1 cellular context compared by ENCODE assay signal in the genomic region with DNA sequence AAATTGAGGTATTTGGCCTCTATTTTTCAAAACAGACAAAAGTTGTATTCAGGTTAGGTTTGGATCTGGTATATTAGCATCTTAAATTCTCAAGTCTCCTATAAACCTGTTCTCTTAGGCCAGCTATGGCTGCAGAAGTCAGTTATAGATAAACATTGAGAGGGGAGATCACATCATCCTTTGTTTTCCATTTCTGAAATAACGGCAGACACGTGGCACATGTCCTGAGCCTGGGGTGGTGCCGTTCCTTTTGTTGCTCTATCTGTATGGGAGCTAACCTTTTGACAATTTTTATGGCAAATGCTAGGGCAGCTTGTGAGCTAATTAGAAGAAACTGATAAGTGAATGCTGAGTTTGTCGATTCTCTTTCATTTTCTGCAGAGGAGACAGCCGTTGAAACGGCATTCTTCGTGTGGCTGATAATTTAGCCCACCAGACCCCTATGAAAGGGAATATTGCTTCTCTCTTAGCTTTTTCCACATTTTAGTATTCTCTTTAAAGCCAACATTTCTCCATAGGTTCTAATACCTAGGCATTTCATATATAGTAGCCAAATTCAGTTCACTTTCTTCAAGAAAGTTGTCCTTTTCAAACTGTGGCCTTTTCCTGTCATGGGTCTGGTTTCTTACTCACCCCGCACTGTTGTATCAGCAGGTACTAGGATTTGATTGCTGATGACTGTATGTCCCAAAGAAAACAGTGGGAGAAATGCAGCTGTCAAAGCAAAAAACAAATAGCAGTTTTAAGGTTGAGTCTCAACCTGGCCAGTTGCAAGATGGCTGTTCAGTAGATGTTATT.
TF ChIP-seq lines count a peak whose summit lies in the region.

No MANE protein-coding gene starts in this region.

TF ChIP-seq in HEK293, 187 proteins besides CTCF, POLR2A, EP300 and RAD21 (continued from another document):
- TF ChIP-seq, protein P1, sequence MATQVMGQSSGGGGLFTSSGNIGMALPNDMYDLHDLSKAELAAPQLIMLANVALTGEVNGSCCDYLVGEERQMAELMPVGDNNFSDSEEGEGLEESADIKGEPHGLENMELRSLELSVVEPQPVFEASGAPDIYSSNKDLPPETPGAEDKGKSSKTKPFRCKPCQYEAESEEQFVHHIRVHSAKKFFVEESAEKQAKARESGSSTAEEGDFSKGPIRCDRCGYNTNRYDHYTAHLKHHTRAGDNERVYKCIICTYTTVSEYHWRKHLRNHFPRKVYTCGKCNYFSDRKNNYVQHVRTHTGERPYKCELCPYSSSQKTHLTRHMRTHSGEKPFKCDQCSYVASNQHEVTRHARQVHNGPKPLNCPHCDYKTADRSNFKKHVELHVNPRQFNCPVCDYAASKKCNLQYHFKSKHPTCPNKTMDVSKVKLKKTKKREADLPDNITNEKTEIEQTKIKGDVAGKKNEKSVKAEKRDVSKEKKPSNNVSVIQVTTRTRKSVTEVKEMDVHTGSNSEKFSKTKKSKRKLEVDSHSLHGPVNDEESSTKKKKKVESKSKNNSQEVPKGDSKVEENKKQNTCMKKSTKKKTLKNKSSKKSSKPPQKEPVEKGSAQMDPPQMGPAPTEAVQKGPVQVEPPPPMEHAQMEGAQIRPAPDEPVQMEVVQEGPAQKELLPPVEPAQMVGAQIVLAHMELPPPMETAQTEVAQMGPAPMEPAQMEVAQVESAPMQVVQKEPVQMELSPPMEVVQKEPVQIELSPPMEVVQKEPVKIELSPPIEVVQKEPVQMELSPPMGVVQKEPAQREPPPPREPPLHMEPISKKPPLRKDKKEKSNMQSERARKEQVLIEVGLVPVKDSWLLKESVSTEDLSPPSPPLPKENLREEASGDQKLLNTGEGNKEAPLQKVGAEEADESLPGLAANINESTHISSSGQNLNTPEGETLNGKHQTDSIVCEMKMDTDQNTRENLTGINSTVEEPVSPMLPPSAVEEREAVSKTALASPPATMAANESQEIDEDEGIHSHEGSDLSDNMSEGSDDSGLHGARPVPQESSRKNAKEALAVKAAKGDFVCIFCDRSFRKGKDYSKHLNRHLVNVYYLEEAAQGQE (tag by site-specific recombination; IDR thresholded peaks at IDR 0.05) = no peak
- TF ChIP-seq, protein P2, sequence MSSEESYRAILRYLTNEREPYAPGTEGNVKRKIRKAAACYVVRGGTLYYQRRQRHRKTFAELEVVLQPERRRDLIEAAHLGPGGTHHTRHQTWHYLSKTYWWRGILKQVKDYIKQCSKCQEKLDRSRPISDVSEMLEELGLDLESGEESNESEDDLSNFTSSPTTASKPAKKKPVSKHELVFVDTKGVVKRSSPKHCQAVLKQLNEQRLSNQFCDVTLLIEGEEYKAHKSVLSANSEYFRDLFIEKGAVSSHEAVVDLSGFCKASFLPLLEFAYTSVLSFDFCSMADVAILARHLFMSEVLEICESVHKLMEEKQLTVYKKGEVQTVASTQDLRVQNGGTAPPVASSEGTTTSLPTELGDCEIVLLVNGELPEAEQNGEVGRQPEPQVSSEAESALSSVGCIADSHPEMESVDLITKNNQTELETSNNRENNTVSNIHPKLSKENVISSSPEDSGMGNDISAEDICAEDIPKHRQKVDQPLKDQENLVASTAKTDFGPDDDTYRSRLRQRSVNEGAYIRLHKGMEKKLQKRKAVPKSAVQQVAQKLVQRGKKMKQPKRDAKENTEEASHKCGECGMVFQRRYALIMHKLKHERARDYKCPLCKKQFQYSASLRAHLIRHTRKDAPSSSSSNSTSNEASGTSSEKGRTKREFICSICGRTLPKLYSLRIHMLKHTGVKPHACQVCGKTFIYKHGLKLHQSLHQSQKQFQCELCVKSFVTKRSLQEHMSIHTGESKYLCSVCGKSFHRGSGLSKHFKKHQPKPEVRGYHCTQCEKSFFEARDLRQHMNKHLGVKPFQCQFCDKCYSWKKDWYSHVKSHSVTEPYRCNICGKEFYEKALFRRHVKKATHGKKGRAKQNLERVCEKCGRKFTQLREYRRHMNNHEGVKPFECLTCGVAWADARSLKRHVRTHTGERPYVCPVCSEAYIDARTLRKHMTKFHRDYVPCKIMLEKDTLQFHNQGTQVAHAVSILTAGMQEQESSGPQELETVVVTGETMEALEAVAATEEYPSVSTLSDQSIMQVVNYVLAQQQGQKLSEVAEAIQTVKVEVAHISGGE (tag by site-specific recombination; conservative IDR thresholded peaks at IDR 0.05; ENCODE audit: low read depth) = no peak
- TF ChIP-seq ZNF521 (tag by site-specific recombination; IDR thresholded peaks at IDR 0.05) (no peak), ZNF155 (tag by site-specific recombination; IDR thresholded peaks at IDR 0.05) (no peak), ZBTB17 (tag by site-specific recombination; IDR thresholded peaks at IDR 0.05) (peak; percentile 77), ZNF394 (tag by site-specific recombination; IDR thresholded peaks at IDR 0.05; ENCODE audit: borderline replicate concordance) (no peak), SP7 (tag by site-specific recombination; IDR thresholded peaks at IDR 0.05) (no peak), PRDM1 (tag by site-specific recombination; IDR thresholded peaks at IDR 0.05) (peak; percentile 77), ZNF335 (tag by site-specific recombination; conservative IDR thresholded peaks at IDR 0.05) (peak; percentile 48), ZNF366 (tag by site-specific recombination; conservative IDR thresholded peaks at IDR 0.05) (0 out of 2 replicates have a peak, but pooled peaks have one; percentile 11), ZNF292 (tag by site-specific recombination; IDR thresholded peaks at IDR 0.05; ENCODE audit: borderline replicate concordance, low read depth) (no peak), ZNF561 (tag by site-specific recombination; IDR thresholded peaks at IDR 0.05; ENCODE audit: borderline replicate concordance) (0 out of 2 replicates have a peak, but pooled peaks have one; percentile 47), ZFHX2 (tag by site-specific recombination; conservative IDR thresholded peaks at IDR 0.05) (no peak), ZNF623 (tag by site-specific recombination; IDR thresholded peaks at IDR 0.05) (no peak)
- TF ChIP-seq, protein P3, sequence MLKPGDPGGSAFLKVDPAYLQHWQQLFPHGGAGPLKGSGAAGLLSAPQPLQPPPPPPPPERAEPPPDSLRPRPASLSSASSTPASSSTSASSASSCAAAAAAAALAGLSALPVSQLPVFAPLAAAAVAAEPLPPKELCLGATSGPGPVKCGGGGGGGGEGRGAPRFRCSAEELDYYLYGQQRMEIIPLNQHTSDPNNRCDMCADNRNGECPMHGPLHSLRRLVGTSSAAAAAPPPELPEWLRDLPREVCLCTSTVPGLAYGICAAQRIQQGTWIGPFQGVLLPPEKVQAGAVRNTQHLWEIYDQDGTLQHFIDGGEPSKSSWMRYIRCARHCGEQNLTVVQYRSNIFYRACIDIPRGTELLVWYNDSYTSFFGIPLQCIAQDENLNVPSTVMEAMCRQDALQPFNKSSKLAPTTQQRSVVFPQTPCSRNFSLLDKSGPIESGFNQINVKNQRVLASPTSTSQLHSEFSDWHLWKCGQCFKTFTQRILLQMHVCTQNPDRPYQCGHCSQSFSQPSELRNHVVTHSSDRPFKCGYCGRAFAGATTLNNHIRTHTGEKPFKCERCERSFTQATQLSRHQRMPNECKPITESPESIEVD (tag by site-specific recombination; IDR thresholded peaks at IDR 0.05) = peak; percentile 64
- TF ChIP-seq, protein P4, sequence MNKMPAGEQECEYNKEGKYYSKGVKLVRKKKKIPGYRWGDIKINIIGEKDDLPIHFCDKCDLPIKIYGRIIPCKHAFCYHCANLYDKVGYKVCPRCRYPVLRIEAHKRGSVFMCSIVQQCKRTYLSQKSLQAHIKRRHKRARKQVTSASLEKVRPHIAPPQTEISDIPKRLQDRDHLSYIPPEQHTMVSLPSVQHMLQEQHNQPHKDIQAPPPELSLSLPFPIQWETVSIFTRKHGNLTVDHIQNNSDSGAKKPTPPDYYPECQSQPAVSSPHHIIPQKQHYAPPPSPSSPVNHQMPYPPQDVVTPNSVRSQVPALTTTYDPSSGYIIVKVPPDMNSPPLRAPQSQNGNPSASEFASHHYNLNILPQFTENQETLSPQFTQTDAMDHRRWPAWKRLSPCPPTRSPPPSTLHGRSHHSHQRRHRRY (tag by site-specific recombination; IDR thresholded peaks at IDR 0.05) = no peak
- TF ChIP-seq, protein P5, sequence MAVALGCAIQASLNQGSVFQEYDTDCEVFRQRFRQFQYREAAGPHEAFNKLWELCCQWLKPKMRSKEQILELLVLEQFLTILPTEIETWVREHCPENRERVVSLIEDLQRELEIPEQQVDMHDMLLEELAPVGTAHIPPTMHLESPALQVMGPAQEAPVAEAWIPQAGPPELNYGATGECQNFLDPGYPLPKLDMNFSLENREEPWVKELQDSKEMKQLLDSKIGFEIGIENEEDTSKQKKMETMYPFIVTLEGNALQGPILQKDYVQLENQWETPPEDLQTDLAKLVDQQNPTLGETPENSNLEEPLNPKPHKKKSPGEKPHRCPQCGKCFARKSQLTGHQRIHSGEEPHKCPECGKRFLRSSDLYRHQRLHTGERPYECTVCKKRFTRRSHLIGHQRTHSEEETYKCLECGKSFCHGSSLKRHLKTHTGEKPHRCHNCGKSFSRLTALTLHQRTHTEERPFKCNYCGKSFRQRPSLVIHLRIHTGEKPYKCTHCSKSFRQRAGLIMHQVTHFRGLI (tag by site-specific recombination; IDR thresholded peaks at IDR 0.05) = no peak
- TF ChIP-seq, protein P6, sequence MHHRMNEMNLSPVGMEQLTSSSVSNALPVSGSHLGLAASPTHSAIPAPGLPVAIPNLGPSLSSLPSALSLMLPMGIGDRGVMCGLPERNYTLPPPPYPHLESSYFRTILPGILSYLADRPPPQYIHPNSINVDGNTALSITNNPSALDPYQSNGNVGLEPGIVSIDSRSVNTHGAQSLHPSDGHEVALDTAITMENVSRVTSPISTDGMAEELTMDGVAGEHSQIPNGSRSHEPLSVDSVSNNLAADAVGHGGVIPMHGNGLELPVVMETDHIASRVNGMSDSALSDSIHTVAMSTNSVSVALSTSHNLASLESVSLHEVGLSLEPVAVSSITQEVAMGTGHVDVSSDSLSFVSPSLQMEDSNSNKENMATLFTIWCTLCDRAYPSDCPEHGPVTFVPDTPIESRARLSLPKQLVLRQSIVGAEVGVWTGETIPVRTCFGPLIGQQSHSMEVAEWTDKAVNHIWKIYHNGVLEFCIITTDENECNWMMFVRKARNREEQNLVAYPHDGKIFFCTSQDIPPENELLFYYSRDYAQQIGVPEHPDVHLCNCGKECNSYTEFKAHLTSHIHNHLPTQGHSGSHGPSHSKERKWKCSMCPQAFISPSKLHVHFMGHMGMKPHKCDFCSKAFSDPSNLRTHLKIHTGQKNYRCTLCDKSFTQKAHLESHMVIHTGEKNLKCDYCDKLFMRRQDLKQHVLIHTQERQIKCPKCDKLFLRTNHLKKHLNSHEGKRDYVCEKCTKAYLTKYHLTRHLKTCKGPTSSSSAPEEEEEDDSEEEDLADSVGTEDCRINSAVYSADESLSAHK (tag by site-specific recombination; IDR thresholded peaks at IDR 0.05) = peak; percentile 12; the same call in 1 of the 2 replicates
